Comparison of ENCODE assay signal across 10 cellular contexts in genomic region chr10:31706464-31706863, GRCh38.
DNase-seq lines count a peak whose midpoint lies in the region; ATAC-seq and TF ChIP-seq lines count a peak whose summit lies in the region.
"Had no signal": no experiment of that assay in that cellular context is flagged by ENCODE, and none has a peak within 500 bp of the region (broad histone marks: within the 10 kb centered on the region; RNA-seq: fewer than 3 reads in every experiment).

No MANE protein-coding gene starts in this region.

- no peak for DNase-seq in T-helper 2 cell treated with Interferon-gamma antibody and Interleukin-4, amounts not matched to agents 5 μg/mL and 100 μg/mL, for 36 hours (ENCODE audit: low spot score)
- no peak for DNase-seq in T-helper 2 cell
- no peak for DNase-seq in adrenal gland
- no peak for DNase-seq in substantia nigra (lab: John Stamatoyannopoulos, UW)
- DNase-seq in RPMI8226, result no peak
- DNase-seq in GM03348 (ENCODE audit: low spot score), result no peak
- DNase-seq: NCI-H446 treated with DMSO at 0.1 percent for 48 hours, SHP77 treated with DMSO at 0.1 percent for 48 hours had no signal

- H3K9me3 ChIP-seq in adrenal gland (replicated peaks in 1 of 3) (peaks cover 0 to 14% (median 0%) of the 10 kb centered on the region in 3 donors), mesodermal cell (ENCODE audit: control insufficient read depth, low read length) (peaks cover 13% of the 10 kb centered on the region)

- no peak for TF ChIP-seq CTCF in adrenal gland (IDR thresholded peaks at IDR 0.05)

- no peak overlapping the region for H3K4me3 Mint-ChIP-seq in T-helper 2 cell treated with Interferon-gamma antibody and Interleukin-4, amounts not matched to agents 5 μg/mL and 100 μg/mL, for 36 hours

- ATAC-seq in GM21423 (IDR thresholded peaks at IDR 0.05; ENCODE audit: unreplicated experiment), result no peak

- H3K4me3 ChIP-seq in adrenal gland (no peak overlapping the region), mesodermal cell (ENCODE audit: extremely low read depth, insufficient read depth, low read length, poor library complexity, severe bottlenecking) (no peak overlapping the region)

- TF ChIP-seq POLR2A in adrenal gland (IDR thresholded peaks at IDR 0.05), result no peak

- H3K4me1 ChIP-seq in adrenal gland (replicated peaks in 1 of 2) (peaks cover 13 to 45% of the 10 kb centered on the region in 2 donors), mesodermal cell (ENCODE audit: control insufficient read depth, insufficient read depth, low read length, poor library complexity, severe bottlenecking) (peaks cover 22% of the 10 kb centered on the region)

- peak overlapping the region; percentile 47 for H3K27ac Mint-ChIP-seq in T-helper 2 cell treated with Interferon-gamma antibody and Interleukin-4, amounts not matched to agents 5 μg/mL and 100 μg/mL, for 36 hours

- H3K27me3 Mint-ChIP-seq in T-helper 2 cell treated with Interferon-gamma antibody and Interleukin-4, amounts not matched to agents 5 μg/mL and 100 μg/mL, for 36 hours (ENCODE audit: low read depth), result no peaks in the 10 kb centered on the region

- intact Hi-C loops in adrenal gland (cut with DNase I), result loop anchor here in 1 of 2 donors (10.0 kb wide), 1 partner anchor 68 kb away; no protein-coding TSS in a partner anchor

- H3K27ac ChIP-seq in adrenal gland (peak overlapping the region; percentile 49 to 91 (median 50)), mesodermal cell (ENCODE audit: low read depth, low read length, severe bottlenecking) (peak overlapping the region; percentile 94), substantia nigra (ENCODE audit: low read depth, low read length, poor library complexity, severe bottlenecking) (peak overlapping the region; percentile 74)

- H3K4me1 Mint-ChIP-seq in T-helper 2 cell treated with Interferon-gamma antibody and Interleukin-4, amounts not matched to agents 5 μg/mL and 100 μg/mL, for 36 hours (ENCODE audit: low read depth), result peaks cover 22% of the 10 kb centered on the region

- no peaks in the 10 kb centered on the region for H3K36me3 ChIP-seq in adrenal gland (replicated peaks in 1 of 2)
- no peaks in the 10 kb centered on the region for H3K36me3 ChIP-seq in mesodermal cell (ENCODE audit: control insufficient read depth, insufficient read depth, low read length)

- peaks cover 24% of the 10 kb centered on the region for H3K9me3 Mint-ChIP-seq in T-helper 2 cell treated with Interferon-gamma antibody and Interleukin-4, amounts not matched to agents 5 μg/mL and 100 μg/mL, for 36 hours

- H3K27me3 ChIP-seq in adrenal gland, result no peaks in the 10 kb centered on the region

- peaks cover 3% of the 10 kb centered on the region for H3K36me3 Mint-ChIP-seq in T-helper 2 cell treated with Interferon-gamma antibody and Interleukin-4, amounts not matched to agents 5 μg/mL and 100 μg/mL, for 36 hours (ENCODE audit: low read depth)

- 60 to 67% (median 66%) methylated on average over 3 of the region's 3 CpGs for WGBS in adrenal gland, 4 donors
- WGBS in mesodermal cell (ENCODE audit: insufficient coverage in 2 of 2), 2 experiments, result 93% methylated on average over 3 of the region's 3 CpGs
